1 cellular context compared by ENCODE assay signal in the genomic region with DNA sequence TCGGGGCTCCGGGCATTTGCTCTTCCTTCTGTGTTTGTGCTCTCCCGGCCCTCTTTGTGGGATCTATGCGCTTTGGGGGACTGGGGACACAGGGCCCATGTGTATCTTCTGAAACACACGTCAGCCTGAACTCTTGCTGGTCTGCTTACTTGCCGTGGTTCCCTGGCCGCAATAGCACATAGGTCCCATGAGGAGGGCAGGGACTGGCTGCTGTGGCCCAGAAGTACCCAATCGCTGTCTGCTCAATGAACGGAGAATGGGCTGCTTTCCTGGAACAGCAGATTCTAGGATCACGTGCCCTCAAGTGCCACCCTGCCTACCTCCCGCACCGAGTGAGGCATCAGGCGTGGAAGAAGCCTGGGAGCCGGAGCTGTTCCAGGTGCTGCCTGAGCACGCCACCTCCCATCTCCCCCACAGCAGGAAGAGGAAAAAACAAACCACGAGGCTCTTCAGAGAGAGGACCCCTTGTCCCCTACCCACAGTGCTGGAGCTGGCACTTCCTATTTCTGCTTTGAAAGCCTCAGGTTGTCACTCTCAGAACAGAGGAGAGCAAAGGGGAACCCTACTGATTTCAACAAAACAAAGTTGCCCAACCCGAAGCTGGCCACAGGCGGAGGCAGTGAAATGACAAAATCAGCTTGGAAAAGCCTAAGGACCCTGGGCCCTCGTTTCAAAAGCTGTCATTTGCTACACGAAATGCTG.
TF ChIP-seq lines count a peak whose summit lies in the region.

No MANE protein-coding gene starts in this region.

TF ChIP-seq in K562, 482 proteins besides CTCF, POLR2A, EP300 and RAD21 (continues in another document):
- no peak for TF ChIP-seq ZNF212 (CRISPR knock-in tag; IDR thresholded peaks at IDR 0.05)
- TF ChIP-seq, protein P1, sequence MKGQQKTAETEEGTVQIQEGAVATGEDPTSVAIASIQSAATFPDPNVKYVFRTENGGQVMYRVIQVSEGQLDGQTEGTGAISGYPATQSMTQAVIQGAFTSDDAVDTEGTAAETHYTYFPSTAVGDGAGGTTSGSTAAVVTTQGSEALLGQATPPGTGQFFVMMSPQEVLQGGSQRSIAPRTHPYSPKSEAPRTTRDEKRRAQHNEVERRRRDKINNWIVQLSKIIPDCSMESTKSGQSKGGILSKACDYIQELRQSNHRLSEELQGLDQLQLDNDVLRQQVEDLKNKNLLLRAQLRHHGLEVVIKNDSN (CRISPR knock-in tag; IDR thresholded peaks at IDR 0.05): peak; percentile 48; the same call in 1 of the 2 replicates
- TF ChIP-seq MED1 (CRISPR knock-in tag; IDR thresholded peaks at IDR 0.05; ENCODE audit: borderline replicate concordance): no peak
- TF ChIP-seq, protein P2, sequence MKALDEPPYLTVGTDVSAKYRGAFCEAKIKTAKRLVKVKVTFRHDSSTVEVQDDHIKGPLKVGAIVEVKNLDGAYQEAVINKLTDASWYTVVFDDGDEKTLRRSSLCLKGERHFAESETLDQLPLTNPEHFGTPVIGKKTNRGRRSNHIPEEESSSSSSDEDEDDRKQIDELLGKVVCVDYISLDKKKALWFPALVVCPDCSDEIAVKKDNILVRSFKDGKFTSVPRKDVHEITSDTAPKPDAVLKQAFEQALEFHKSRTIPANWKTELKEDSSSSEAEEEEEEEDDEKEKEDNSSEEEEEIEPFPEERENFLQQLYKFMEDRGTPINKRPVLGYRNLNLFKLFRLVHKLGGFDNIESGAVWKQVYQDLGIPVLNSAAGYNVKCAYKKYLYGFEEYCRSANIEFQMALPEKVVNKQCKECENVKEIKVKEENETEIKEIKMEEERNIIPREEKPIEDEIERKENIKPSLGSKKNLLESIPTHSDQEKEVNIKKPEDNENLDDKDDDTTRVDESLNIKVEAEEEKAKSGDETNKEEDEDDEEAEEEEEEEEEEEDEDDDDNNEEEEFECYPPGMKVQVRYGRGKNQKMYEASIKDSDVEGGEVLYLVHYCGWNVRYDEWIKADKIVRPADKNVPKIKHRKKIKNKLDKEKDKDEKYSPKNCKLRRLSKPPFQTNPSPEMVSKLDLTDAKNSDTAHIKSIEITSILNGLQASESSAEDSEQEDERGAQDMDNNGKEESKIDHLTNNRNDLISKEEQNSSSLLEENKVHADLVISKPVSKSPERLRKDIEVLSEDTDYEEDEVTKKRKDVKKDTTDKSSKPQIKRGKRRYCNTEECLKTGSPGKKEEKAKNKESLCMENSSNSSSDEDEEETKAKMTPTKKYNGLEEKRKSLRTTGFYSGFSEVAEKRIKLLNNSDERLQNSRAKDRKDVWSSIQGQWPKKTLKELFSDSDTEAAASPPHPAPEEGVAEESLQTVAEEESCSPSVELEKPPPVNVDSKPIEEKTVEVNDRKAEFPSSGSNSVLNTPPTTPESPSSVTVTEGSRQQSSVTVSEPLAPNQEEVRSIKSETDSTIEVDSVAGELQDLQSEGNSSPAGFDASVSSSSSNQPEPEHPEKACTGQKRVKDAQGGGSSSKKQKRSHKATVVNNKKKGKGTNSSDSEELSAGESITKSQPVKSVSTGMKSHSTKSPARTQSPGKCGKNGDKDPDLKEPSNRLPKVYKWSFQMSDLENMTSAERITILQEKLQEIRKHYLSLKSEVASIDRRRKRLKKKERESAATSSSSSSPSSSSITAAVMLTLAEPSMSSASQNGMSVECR (CRISPR knock-in tag; IDR thresholded peaks at IDR 0.05): peak; percentile 59; the same call in 1 of the 2 replicates
- TF ChIP-seq, protein P3, sequence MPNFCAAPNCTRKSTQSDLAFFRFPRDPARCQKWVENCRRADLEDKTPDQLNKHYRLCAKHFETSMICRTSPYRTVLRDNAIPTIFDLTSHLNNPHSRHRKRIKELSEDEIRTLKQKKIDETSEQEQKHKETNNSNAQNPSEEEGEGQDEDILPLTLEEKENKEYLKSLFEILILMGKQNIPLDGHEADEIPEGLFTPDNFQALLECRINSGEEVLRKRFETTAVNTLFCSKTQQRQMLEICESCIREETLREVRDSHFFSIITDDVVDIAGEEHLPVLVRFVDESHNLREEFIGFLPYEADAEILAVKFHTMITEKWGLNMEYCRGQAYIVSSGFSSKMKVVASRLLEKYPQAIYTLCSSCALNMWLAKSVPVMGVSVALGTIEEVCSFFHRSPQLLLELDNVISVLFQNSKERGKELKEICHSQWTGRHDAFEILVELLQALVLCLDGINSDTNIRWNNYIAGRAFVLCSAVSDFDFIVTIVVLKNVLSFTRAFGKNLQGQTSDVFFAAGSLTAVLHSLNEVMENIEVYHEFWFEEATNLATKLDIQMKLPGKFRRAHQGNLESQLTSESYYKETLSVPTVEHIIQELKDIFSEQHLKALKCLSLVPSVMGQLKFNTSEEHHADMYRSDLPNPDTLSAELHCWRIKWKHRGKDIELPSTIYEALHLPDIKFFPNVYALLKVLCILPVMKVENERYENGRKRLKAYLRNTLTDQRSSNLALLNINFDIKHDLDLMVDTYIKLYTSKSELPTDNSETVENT (CRISPR knock-in tag; IDR thresholded peaks at IDR 0.05): no peak
- TF ChIP-seq XRCC4 (IDR thresholded peaks at IDR 0.05; ENCODE audit: extremely low read depth, insufficient read depth, insufficient read length): no peak
- TF ChIP-seq MAFK (IDR thresholded peaks at IDR 0.05; ENCODE audit: low read length): no peak
- TF ChIP-seq HMG20A (CRISPR knock-in tag; conservative IDR thresholded peaks at IDR 0.05): no peak
- TF ChIP-seq, protein P4, sequence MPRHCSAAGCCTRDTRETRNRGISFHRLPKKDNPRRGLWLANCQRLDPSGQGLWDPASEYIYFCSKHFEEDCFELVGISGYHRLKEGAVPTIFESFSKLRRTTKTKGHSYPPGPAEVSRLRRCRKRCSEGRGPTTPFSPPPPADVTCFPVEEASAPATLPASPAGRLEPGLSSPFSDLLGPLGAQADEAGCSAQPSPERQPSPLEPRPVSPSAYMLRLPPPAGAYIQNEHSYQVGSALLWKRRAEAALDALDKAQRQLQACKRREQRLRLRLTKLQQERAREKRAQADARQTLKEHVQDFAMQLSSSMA (CRISPR knock-in tag; IDR thresholded peaks at IDR 0.05): no peak
- no peak for TF ChIP-seq HNRNPUL1 (IDR thresholded peaks at IDR 0.05; ENCODE audit: low read length)
- TF ChIP-seq BRD4 (IDR thresholded peaks at IDR 0.05): 0 out of 2 replicates have a peak, but pooled peaks have one; percentile 5
- TF ChIP-seq, protein P5, sequence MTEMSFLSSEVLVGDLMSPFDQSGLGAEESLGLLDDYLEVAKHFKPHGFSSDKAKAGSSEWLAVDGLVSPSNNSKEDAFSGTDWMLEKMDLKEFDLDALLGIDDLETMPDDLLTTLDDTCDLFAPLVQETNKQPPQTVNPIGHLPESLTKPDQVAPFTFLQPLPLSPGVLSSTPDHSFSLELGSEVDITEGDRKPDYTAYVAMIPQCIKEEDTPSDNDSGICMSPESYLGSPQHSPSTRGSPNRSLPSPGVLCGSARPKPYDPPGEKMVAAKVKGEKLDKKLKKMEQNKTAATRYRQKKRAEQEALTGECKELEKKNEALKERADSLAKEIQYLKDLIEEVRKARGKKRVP (CRISPR knock-in tag; IDR thresholded peaks at IDR 0.05): no peak
- TF ChIP-seq ZNF24 (IDR thresholded peaks at IDR 0.05): no peak
- TF ChIP-seq, protein P6, sequence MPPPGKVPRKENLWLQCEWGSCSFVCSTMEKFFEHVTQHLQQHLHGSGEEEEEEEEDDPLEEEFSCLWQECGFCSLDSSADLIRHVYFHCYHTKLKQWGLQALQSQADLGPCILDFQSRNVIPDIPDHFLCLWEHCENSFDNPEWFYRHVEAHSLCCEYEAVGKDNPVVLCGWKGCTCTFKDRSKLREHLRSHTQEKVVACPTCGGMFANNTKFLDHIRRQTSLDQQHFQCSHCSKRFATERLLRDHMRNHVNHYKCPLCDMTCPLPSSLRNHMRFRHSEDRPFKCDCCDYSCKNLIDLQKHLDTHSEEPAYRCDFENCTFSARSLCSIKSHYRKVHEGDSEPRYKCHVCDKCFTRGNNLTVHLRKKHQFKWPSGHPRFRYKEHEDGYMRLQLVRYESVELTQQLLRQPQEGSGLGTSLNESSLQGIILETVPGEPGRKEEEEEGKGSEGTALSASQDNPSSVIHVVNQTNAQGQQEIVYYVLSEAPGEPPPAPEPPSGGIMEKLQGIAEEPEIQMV (tag; conservative IDR thresholded peaks at IDR 0.05; ENCODE audit: low read depth): no peak
- no peak for TF ChIP-seq RB1 (IDR thresholded peaks at IDR 0.05; ENCODE audit: low read depth)
- no peak for TF ChIP-seq ZNF75A (CRISPR knock-in tag; IDR thresholded peaks at IDR 0.05)
- TF ChIP-seq HSF4 (CRISPR knock-in tag; IDR thresholded peaks at IDR 0.05; ENCODE audit: borderline replicate concordance): no peak
- TF ChIP-seq TCF3 (CRISPR knock-in tag; IDR thresholded peaks at IDR 0.05): no peak
- no peak for TF ChIP-seq BCOR (IDR thresholded peaks at IDR 0.05)
- TF ChIP-seq GTF2A2 (tag; IDR thresholded peaks at IDR 0.05): no peak
- TF ChIP-seq, protein P7, sequence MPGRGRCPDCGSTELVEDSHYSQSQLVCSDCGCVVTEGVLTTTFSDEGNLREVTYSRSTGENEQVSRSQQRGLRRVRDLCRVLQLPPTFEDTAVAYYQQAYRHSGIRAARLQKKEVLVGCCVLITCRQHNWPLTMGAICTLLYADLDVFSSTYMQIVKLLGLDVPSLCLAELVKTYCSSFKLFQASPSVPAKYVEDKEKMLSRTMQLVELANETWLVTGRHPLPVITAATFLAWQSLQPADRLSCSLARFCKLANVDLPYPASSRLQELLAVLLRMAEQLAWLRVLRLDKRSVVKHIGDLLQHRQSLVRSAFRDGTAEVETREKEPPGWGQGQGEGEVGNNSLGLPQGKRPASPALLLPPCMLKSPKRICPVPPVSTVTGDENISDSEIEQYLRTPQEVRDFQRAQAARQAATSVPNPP (IDR thresholded peaks at IDR 0.05; ENCODE audit: borderline replicate concordance, insufficient read depth, insufficient read length): no peak
- no peak for TF ChIP-seq TCF7 (IDR thresholded peaks at IDR 0.05; ENCODE audit: borderline replicate concordance)
- no peak for TF ChIP-seq CAMTA2 (CRISPR knock-in tag; conservative IDR thresholded peaks at IDR 0.05)
- no peak for TF ChIP-seq SNRNP70 (optimal IDR thresholded peaks at IDR 0.05; ENCODE audit: low read depth, low read length)
- TF ChIP-seq NFIC (IDR thresholded peaks at IDR 0.05): no peak
- TF ChIP-seq, protein P8, sequence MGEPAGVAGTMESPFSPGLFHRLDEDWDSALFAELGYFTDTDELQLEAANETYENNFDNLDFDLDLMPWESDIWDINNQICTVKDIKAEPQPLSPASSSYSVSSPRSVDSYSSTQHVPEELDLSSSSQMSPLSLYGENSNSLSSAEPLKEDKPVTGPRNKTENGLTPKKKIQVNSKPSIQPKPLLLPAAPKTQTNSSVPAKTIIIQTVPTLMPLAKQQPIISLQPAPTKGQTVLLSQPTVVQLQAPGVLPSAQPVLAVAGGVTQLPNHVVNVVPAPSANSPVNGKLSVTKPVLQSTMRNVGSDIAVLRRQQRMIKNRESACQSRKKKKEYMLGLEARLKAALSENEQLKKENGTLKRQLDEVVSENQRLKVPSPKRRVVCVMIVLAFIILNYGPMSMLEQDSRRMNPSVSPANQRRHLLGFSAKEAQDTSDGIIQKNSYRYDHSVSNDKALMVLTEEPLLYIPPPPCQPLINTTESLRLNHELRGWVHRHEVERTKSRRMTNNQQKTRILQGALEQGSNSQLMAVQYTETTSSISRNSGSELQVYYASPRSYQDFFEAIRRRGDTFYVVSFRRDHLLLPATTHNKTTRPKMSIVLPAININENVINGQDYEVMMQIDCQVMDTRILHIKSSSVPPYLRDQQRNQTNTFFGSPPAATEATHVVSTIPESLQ (CRISPR knock-in tag; IDR thresholded peaks at IDR 0.05): no peak
- TF ChIP-seq NFXL1 (CRISPR knock-in tag; IDR thresholded peaks at IDR 0.05): no peak
- TF ChIP-seq, protein P9, sequence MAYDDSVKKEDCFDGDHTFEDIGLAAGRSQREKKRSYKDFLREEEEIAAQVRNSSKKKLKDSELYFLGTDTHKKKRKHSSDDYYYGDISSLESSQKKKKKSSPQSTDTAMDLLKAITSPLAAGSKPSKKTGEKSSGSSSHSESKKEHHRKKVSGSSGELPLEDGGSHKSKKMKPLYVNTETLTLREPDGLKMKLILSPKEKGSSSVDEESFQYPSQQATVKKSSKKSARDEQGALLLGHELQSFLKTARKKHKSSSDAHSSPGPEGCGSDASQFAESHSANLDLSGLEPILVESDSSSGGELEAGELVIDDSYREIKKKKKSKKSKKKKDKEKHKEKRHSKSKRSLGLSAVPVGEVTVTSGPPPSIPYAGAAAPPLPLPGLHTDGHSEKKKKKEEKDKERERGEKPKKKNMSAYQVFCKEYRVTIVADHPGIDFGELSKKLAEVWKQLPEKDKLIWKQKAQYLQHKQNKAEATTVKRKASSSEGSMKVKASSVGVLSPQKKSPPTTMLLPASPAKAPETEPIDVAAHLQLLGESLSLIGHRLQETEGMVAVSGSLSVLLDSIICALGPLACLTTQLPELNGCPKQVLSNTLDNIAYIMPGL (CRISPR knock-in tag; IDR thresholded peaks at IDR 0.05): no peak
- no peak for TF ChIP-seq EP400 (IDR thresholded peaks at IDR 0.05)
- TF ChIP-seq SNIP1 (IDR thresholded peaks at IDR 0.05; ENCODE audit: low read depth): no peak
- no peak for TF ChIP-seq NR4A1 (CRISPR knock-in tag; IDR thresholded peaks at IDR 0.05)
- TF ChIP-seq NR4A1 (tag; IDR thresholded peaks at IDR 0.05): no peak
- no peak for TF ChIP-seq ELF2 (CRISPR knock-in tag; IDR thresholded peaks at IDR 0.05)
- TF ChIP-seq ATF7 (IDR thresholded peaks at IDR 0.05): no peak
- no peak for TF ChIP-seq ZBTB1 (CRISPR knock-in tag; IDR thresholded peaks at IDR 0.05; ENCODE audit: borderline replicate concordance, low read depth)
- TF ChIP-seq CBFA2T3 (IDR thresholded peaks at IDR 0.05): no peak
- no peak for TF ChIP-seq CHD1 (IDR thresholded peaks at IDR 0.05; ENCODE audit: low read length)
- TF ChIP-seq DMBX1 (CRISPR knock-in tag; IDR thresholded peaks at IDR 0.05; ENCODE audit: borderline replicate concordance): no peak
- no peak for TF ChIP-seq RBM17 (IDR thresholded peaks at IDR 0.05; ENCODE audit: borderline replicate concordance, low read depth, low read length)
- no peak for TF ChIP-seq FOS (IDR thresholded peaks at IDR 0.05; ENCODE audit: extremely low read depth, insufficient read length)
- TF ChIP-seq CBFB (CRISPR knock-in tag; IDR thresholded peaks at IDR 0.05): 0 out of 2 replicates have a peak, but pooled peaks have one; percentile 43
- no peak for TF ChIP-seq NCOA1 (IDR thresholded peaks at IDR 0.05; ENCODE audit: low read depth)
- TF ChIP-seq, protein P10, sequence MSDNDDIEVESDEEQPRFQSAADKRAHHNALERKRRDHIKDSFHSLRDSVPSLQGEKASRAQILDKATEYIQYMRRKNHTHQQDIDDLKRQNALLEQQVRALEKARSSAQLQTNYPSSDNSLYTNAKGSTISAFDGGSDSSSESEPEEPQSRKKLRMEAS (CRISPR knock-in tag; IDR thresholded peaks at IDR 0.05): 0 out of 2 replicates have a peak, but pooled peaks have one; percentile 11
- TF ChIP-seq, protein P11, sequence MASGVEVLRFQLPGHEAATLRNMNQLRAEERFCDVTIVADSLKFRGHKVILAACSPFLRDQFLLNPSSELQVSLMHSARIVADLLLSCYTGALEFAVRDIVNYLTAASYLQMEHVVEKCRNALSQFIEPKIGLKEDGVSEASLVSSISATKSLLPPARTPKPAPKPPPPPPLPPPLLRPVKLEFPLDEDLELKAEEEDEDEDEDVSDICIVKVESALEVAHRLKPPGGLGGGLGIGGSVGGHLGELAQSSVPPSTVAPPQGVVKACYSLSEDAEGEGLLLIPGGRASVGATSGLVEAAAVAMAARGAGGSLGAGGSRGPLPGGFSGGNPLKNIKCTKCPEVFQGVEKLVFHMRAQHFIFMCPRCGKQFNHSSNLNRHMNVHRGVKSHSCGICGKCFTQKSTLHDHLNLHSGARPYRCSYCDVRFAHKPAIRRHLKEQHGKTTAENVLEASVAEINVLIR (CRISPR knock-in tag; IDR thresholded peaks at IDR 0.05): no peak
- no peak for TF ChIP-seq NR3C1 (CRISPR knock-in tag; IDR thresholded peaks at IDR 0.05)
